15 cellular contexts compared by ENCODE assay signal in genomic region chr12:25056486-25057130, GRCh38.
A peak's percentile ranks its signal among the peaks of the same experiment; 100 is the strongest.
DNase-seq lines count a peak whose midpoint lies in the region; ATAC-seq, FAIRE-seq and TF ChIP-seq lines count a peak whose summit lies in the region.
"Had no signal": no experiment of that assay in that cellular context is flagged by ENCODE, and none has a peak within 500 bp of the region (broad histone marks: within the 10 kb centered on the region; RNA-seq: fewer than 3 reads in every experiment).

No MANE protein-coding gene starts in this region.

- in situ Hi-C loops in GM12878 (cut with MboI) (loop anchor here (5.0 kb wide), 1 partner anchor 54 kb away; no protein-coding TSS in a partner anchor), KBM-7 (cut with MboI; ENCODE audit: low pct_unique_long_range_greater_than_20kb, low sequenced_read_pairs) (no loop called here)

- no peaks in the 10 kb centered on the region for H3K27me3 Mint-ChIP-seq in activated naive CD4-positive, alpha-beta T cell treated with anti-CD3 and anti-CD28 coated beads for 36 hours (ENCODE audit: low read depth)

- intact Hi-C loops in activated naive CD4-positive, alpha-beta T cell treated with anti-CD3 and anti-CD28 coated beads for 36 hours (cut with micrococcal nuclease) = no loop called here
- intact Hi-C loops in GM12878 (cut with micrococcal nuclease; ENCODE audit: unreplicated experiment) = no loop called here

- TF ChIP-seq CTCF in GM12878 (IDR thresholded peaks at IDR 0.05 in 2 of 3, conservative IDR thresholded peaks at IDR 0.05 in 1 of 3; ENCODE audit: control insufficient read depth in 2 of 3, extremely low read depth in 1 of 3, insufficient read depth in 1 of 3, low read depth in 3 of 3, low read length in 3 of 3) = no peak

- peak overlapping the region; percentile 77 for H3K4me3 Mint-ChIP-seq in activated naive CD4-positive, alpha-beta T cell treated with anti-CD3 and anti-CD28 coated beads for 36 hours
- H3K4me3 Mint-ChIP-seq: nephron progenitor cell had no signal

- RAD21 ChIA-PET in GM12878 (lab: Charles Lee; ENCODE audit: unreplicated experiment) = interaction anchor here (1.0 to 13.0 kb wide), 10 partner anchors 32 to 104 kb away, joined by 3 to 462 read pairs (median 4); no protein-coding TSS in a partner anchor

- peaks cover 0 to 5% of the 10 kb centered on the region in 2 experiments; a peak in 1 of 4 replicates for H3K36me3 ChIP-seq in GM12878 (ENCODE audit: control insufficient read depth in 2 of 2, insufficient read depth in 2 of 2, low read length in 1 of 2)
- no peaks in the 10 kb centered on the region for H3K36me3 ChIP-seq in subcutaneous abdominal adipose tissue (ENCODE audit: control insufficient read depth in 5 of 5, insufficient read depth in 5 of 5, low read length in 5 of 5)
- H3K36me3 ChIP-seq: uterus had no signal

- no peak for TF ChIP-seq EP300 in GM12878 (IDR thresholded peaks at IDR 0.05; ENCODE audit: borderline replicate concordance in 1 of 2, control insufficient read depth in 1 of 2, low read depth in 2 of 2, low read length in 2 of 2)

- H3K9ac ChIP-seq in GM12878 (ENCODE audit: control insufficient read depth, insufficient read depth, low read length) = peak overlapping the region; percentile 87
- H3K9ac ChIP-seq in subcutaneous abdominal adipose tissue (ENCODE audit: low read length in 5 of 5) = peak overlapping the region in 1 of 5 donors; percentile 57

- no peak for TF ChIP-seq POLR2A in GM12878 (IDR thresholded peaks at IDR 0.05; ENCODE audit: low read depth, low read length)

- CTCF ChIA-PET in activated naive CD4-positive, alpha-beta T cell treated with anti-CD3 and anti-CD28 coated beads for 36 hours (lab: Charles Lee) = interaction anchor here (1.0 kb wide), 1 partner anchor 73 kb away, joined by 3 read pairs; no protein-coding TSS in a partner anchor
- CTCF ChIA-PET in GM12878 (lab: Yijun Ruan, JAX) = interaction anchor here (1.0 to 9.8 kb wide), 6 partner anchors 52 to 205 kb away, joined by 3 to 141 read pairs (median 4); no protein-coding TSS in a partner anchor

- WGBS in GM12878 (ENCODE audit: insufficient coverage, insufficient replicate concordance, low lambda C conversion rate, missing lambda C conversion rate) = 15% methylated on average over 3 of the region's 3 CpGs

- H3K4me3 ChIP-seq in GM12878 (peak overlapping the region; percentile 89), subcutaneous abdominal adipose tissue (ENCODE audit: low read depth in 1 of 5, low read length in 5 of 5) (peak overlapping the region in 1 of 5 donors; percentile 32)
- H3K4me3 ChIP-seq: uterus had no signal

- peaks cover 52% of the 10 kb centered on the region for H3K4me1 Mint-ChIP-seq in activated naive CD4-positive, alpha-beta T cell treated with anti-CD3 and anti-CD28 coated beads for 36 hours (ENCODE audit: low read depth)

- H3K36me3 Mint-ChIP-seq in activated naive CD4-positive, alpha-beta T cell treated with anti-CD3 and anti-CD28 coated beads for 36 hours (ENCODE audit: low read depth) = peaks cover 5% of the 10 kb centered on the region

- H3K79me2 ChIP-seq in GM12878 (ENCODE audit: control insufficient read depth, insufficient read depth, low read length) = peaks cover 92% of the 10 kb centered on the region

- ATAC-seq in HG03175 (IDR thresholded peaks at IDR 0.05; ENCODE audit: unreplicated experiment) (peak; percentile 15), GM12878 (peak; percentile 50), HG02973 (IDR thresholded peaks at IDR 0.05; ENCODE audit: unreplicated experiment) (no peak)

- SMC1A ChIA-PET in GM12878 (lab: Charles Lee; ENCODE audit: uncharacterized antibody, unreplicated experiment) = interaction anchor here (0.8 to 15.4 kb wide), 14 partner anchors 8 to 98 kb away, joined by 3 to 526 read pairs (median 3); no protein-coding TSS in a partner anchor

- POLR2A ChIA-PET in GM12878 (lab: Charles Lee) = interaction anchor here (0.6 to 13.3 kb wide), 9 partner anchors 16 to 106 kb away, joined by 3 to 297 read pairs (median 5); no protein-coding TSS in a partner anchor

- peak overlapping the region; percentile 59 for H3K27ac Mint-ChIP-seq in activated naive CD4-positive, alpha-beta T cell treated with anti-CD3 and anti-CD28 coated beads for 36 hours
- H3K27ac Mint-ChIP-seq: nephron progenitor cell had no signal

- H3K9me3 ChIP-seq in GM12878 (replicated peaks; ENCODE audit: control insufficient read depth, insufficient read depth, low read length) (no peaks in the 10 kb centered on the region), subcutaneous abdominal adipose tissue (ENCODE audit: control insufficient read depth in 5 of 5, low read length in 5 of 5) (no peaks in the 10 kb centered on the region)
- H3K9me3 ChIP-seq: uterus had no signal

- no TSS peak for BruUV-seq in GM12878 (replicated peaks; lab: Mats Ljungman, UMichigan)

- no peaks in the 10 kb centered on the region for H3K27me3 ChIP-seq in GM12878 (replicated peaks in 1 of 2; ENCODE audit: control insufficient read depth in 2 of 2, insufficient read depth in 2 of 2, low read length in 1 of 2)
- no peaks in the 10 kb centered on the region for H3K27me3 ChIP-seq in subcutaneous abdominal adipose tissue (ENCODE audit: control insufficient read depth in 5 of 5, insufficient read depth in 4 of 5, low read length in 5 of 5)
- H3K27me3 ChIP-seq: uterus had no signal

- no peak for DNase-seq in activated naive CD4-positive, alpha-beta T cell treated with anti-CD3 and anti-CD28 coated beads for 36 hours
- DNase-seq in activated naive CD4-positive, alpha-beta T cell treated with Interleukin-2 at 50 U/mL for 16 hours = no peak
- DNase-seq in GM12878 (ENCODE audit: low read depth, low spot score) = no peak
- no peak for DNase-seq in KBM-7
- no peak for DNase-seq in hippocampal formation (lab: John Stamatoyannopoulos, UW)
- DNase-seq: H7, NCI-H2081 treated with DMSO at 0.1 percent for 48 hours, nephron progenitor cell, uterus had no signal

- H3K4me1 ChIP-seq in GM12878 (ENCODE audit: control insufficient read depth, insufficient read depth, low read length) = peaks cover 27% of the 10 kb centered on the region
- H3K4me1 ChIP-seq in subcutaneous abdominal adipose tissue (ENCODE audit: control insufficient read depth in 5 of 5, insufficient read depth in 5 of 5, low read length in 5 of 5) = peaks cover 0 to 22% (median 0%) of the 10 kb centered on the region in 5 donors
- H3K4me1 ChIP-seq: uterus had no signal

- no peak overlapping the region for H2AFZ ChIP-seq in GM12878 (ENCODE audit: control insufficient read depth, low read depth, low read length)

- peak overlapping the region; percentile 94 for H3K4me2 ChIP-seq in GM12878 (ENCODE audit: control insufficient read depth, insufficient read depth)

- H3K27ac ChIP-seq in GM12878 (ENCODE audit: control insufficient read depth, insufficient read depth) (peak overlapping the region; percentile 92), subcutaneous abdominal adipose tissue (ENCODE audit: low read depth, low read length) (peak overlapping the region; percentile 9)
- H3K27ac ChIP-seq: uterus had no signal

- no peak for FAIRE-seq in GM12878 (lab: Jason Lieb, UNC)
- FAIRE-seq: colon, islet of Langerhans, RCC 7860 had no signal

- no peak for TF ChIP-seq RAD21 in GM12878 (IDR thresholded peaks at IDR 0.05; ENCODE audit: insufficient read depth, low read depth, low read length)

- H3K9me3 Mint-ChIP-seq in activated naive CD4-positive, alpha-beta T cell treated with anti-CD3 and anti-CD28 coated beads for 36 hours = no peaks in the 10 kb centered on the region
- H3K9me3 Mint-ChIP-seq: nephron progenitor cell had no signal

- no peaks in the 10 kb centered on the region for H4K20me1 ChIP-seq in GM12878 (ENCODE audit: control insufficient read depth, insufficient read depth)

TF ChIP-seq in GM12878, 131 proteins besides CTCF, POLR2A, EP300 and RAD21:
- TF ChIP-seq MYC (IDR thresholded peaks at IDR 0.05; ENCODE audit: insufficient read depth, insufficient read length, insufficient replicate concordance, low read length, severe bottlenecking) (no peak), NFIC (IDR thresholded peaks at IDR 0.05; ENCODE audit: low read depth, low read length) (no peak), POLR2AphosphoS2 (IDR thresholded peaks at IDR 0.05; ENCODE audit: low read depth, low read length) (peak; percentile 30; the same call in 1 of the 2 replicates), MLLT1 (IDR thresholded peaks at IDR 0.05) (peak; percentile 40; the same call in 1 of the 2 replicates), POLR2AphosphoS5 (IDR thresholded peaks at IDR 0.05; ENCODE audit: low read length) (0 out of 2 replicates have a peak, but pooled peaks have one; percentile 9)
